In genomic region chr13:44329041-44329440, GRCh38 we compare ENCODE assay signal across 1 cellular context. TPM values are rescaled to one million over a fixed set of nuclear protein-coding genes. Genes with fewer than 3 reads are reported as not detected.
"Had no signal": no experiment of that assay in that cellular context is flagged by ENCODE, and none has a peak within 500 bp of the region (broad histone marks: within the 10 kb centered on the region; RNA-seq: fewer than 3 reads in every experiment).

No MANE protein-coding gene starts in this region.

RNA-seq across cellular contexts. Expression of gene SERP2, which starts 44.6 kb away (rescaled TPM):
- total RNA-seq: naive thymus-derived CD8-positive, alpha-beta T cell had no signal
